In the genomic region with DNA sequence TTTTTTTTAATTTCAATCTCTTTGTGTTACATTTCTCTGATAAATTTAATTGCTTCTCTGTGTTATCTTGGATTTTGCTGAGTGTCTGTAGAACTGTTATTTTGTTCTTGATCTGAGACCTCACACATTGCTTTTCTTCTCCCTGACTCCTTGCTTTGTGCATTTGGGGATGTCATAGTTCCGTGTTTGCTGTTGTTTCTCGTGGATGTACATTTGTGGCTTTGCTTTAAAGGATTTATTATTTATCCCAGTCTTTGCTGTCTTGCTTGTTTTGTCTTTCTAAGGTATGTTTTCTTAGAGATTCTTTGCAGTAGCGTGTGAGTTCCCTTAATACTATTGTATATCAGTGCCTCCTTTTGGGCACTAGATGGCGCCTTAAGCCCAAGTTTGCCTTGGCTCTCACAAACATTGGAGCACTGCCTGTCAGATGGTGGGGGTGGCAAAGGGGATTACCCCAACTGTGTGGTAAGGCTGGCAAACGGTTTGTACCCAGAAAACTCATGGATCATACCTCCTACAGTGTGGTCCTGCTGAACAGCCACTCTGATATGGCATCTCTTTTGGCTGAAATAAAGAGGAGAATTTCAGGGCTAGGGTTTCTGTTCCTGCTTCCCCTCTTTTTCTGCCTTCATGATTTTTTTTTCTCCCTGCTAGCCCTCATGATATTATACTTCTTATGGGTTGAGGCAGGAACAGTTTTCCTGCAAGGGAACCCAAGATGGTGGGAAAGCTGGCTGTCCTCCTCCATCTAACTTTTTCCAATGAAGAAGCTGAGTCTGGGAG, we compare ENCODE assay signal across 8 cellular contexts.
DNase-seq lines count a peak whose midpoint lies in the region; ATAC-seq lines count a peak whose summit lies in the region.

No MANE protein-coding gene starts in this region.

- ATAC-seq in GM18867 (IDR thresholded peaks at IDR 0.05; ENCODE audit: unreplicated experiment) (peak; percentile 99), HG03066 (IDR thresholded peaks at IDR 0.05; ENCODE audit: low read depth, unreplicated experiment) (peak; percentile 97)

- DNase-seq in AG20443 (ENCODE audit: low spot score) (peak; percentile 74), NCI-H2171 (lab: John Stamatoyannopoulos, UW) (peak; percentile 7), kidney glomerular epithelial cell (lab: John Stamatoyannopoulos, UW) (peak; percentile 72)
- peak; percentile 11 to 37 (median 26) for DNase-seq in activated CD4-positive, CD25-positive, alpha-beta regulatory T cell (lab: John Stamatoyannopoulos, UW)
- peak; percentile 50 for DNase-seq in central memory CD4-positive, alpha-beta T cell
- DNase-seq in stimulated activated CD4-positive, alpha-beta T cell treated with anti-CD3 and anti-CD28 coated beads, Interleukin-4, amount 100 ng/mL, for 4 hours: peak; percentile 48 to 70

Comparison
In these comparisons a context has a peak if more than half of its experiments do, and no peak if none do; other contexts are left out.
1. Peak in every context shown above with its lines: DNase-seq and ATAC-seq.
2. DNase-seq: peak in every context shown above with its lines; median percentile 74 in AG20443; 72 in kidney glomerular epithelial cell; 59 in stimulated activated CD4-positive, alpha-beta T cell treated with anti-CD3 and anti-CD28 coated beads, Interleukin-4, amount 100 ng/mL, for 4 hours; 50 in central memory CD4-positive, alpha-beta T cell; 26 in activated CD4-positive, CD25-positive, alpha-beta regulatory T cell; 7 in NCI-H2171.